14 cellular contexts compared by ENCODE assay signal in genomic region chr2:214543386-214543955, GRCh38.
DNase-seq lines count a peak whose midpoint lies in the region; ATAC-seq, FAIRE-seq and TF ChIP-seq lines count a peak whose summit lies in the region.
"Had no signal": no experiment of that assay in that cellular context is flagged by ENCODE, and none has a peak within 500 bp of the region (broad histone marks: within the 10 kb centered on the region; RNA-seq: fewer than 3 reads in every experiment).

No MANE protein-coding gene starts in this region.

- no peak overlapping the region for H2BK15ac ChIP-seq in mesendoderm (replicated peaks; ENCODE audit: low read depth)

- TF ChIP-seq CTCF in astrocyte (IDR thresholded peaks at IDR 0.05; ENCODE audit: insufficient read depth, low read depth, low read length) = no peak

- no peak overlapping the region for H2BK120ac ChIP-seq in mesendoderm (ENCODE audit: low read depth, low read length)

- H3K27me3 Mint-ChIP-seq in astrocyte (ENCODE audit: low read depth, unreplicated experiment) = no peaks in the 10 kb centered on the region
- peaks cover 3% of the 10 kb centered on the region for H3K27me3 Mint-ChIP-seq in activated CD4-positive, alpha-beta T cell treated with anti-CD3 and anti-CD28 coated beads for 36 hours
- H3K27me3 Mint-ChIP-seq: activated B cell treated with CpG ODN at 0.5 μM for 24 hours; activated T-cell treated with anti-CD3 and anti-CD28 coated beads, Interleukin-2, amount 50 U/mL, for 24 hours had no signal

- no peak overlapping the region for H3K18ac ChIP-seq in mesendoderm (ENCODE audit: low read length)

- FAIRE-seq in astrocyte (lab: Jason Lieb, UNC) = no peak

- no peak overlapping the region for H3K23ac ChIP-seq in mesendoderm (ENCODE audit: low read length)

- CTCF ChIA-PET in activated CD4-positive, alpha-beta T cell treated with anti-CD3 and anti-CD28 coated beads for 36 hours (lab: Charles Lee) = no interaction called here

- no peak overlapping the region for H3K9ac ChIP-seq in astrocyte (ENCODE audit: low read length)
- no peak overlapping the region for H3K9ac ChIP-seq in mesendoderm (ENCODE audit: low read length)

- H3K9me3 ChIP-seq in astrocyte (ENCODE audit: insufficient read depth, low read depth, low read length) = no peaks in the 10 kb centered on the region
- H3K9me3 ChIP-seq: ascending aorta, spleen had no signal

- intact Hi-C loops in activated CD4-positive, alpha-beta T cell treated with anti-CD3 and anti-CD28 coated beads for 36 hours (cut with DNase I, micrococcal nuclease) = no loop called here

- H3K79me1 ChIP-seq in mesendoderm (ENCODE audit: low read length) = no peaks in the 10 kb centered on the region

- no peak overlapping the region for H4K5ac ChIP-seq in mesendoderm (ENCODE audit: low read length)

- POLR2A ChIA-PET in activated CD4-positive, alpha-beta T cell treated with anti-CD3 and anti-CD28 coated beads for 36 hours (lab: Charles Lee) = no interaction called here

- H3K9me3 Mint-ChIP-seq in astrocyte (ENCODE audit: unreplicated experiment) = no peaks in the 10 kb centered on the region
- H3K9me3 Mint-ChIP-seq in activated CD4-positive, alpha-beta T cell treated with anti-CD3 and anti-CD28 coated beads for 36 hours (ENCODE audit: low read depth) = no peaks in the 10 kb centered on the region
- H3K9me3 Mint-ChIP-seq: activated B cell treated with CpG ODN at 0.5 μM for 24 hours; activated T-cell treated with anti-CD3 and anti-CD28 coated beads, Interleukin-2, amount 50 U/mL, for 24 hours; nephron progenitor cell had no signal

- DNase-seq in ELR (ENCODE audit: low read depth) (peak; percentile 86), NCI-H2029 (lab: John Stamatoyannopoulos, UW) (peak; percentile 67), astrocyte (ENCODE audit: low read depth) (peak; percentile 75), mesendoderm (peak; percentile 71)
- DNase-seq in stimulated activated CD4-positive, alpha-beta T cell treated with anti-CD3 and anti-CD28 coated beads, Interleukin-4, amount 100 ng/mL, for 24 hours = no peak
- DNase-seq in activated CD4-positive, alpha-beta T cell treated with anti-CD3 and anti-CD28 coated beads for 36 hours = no peak
- DNase-seq: activated B cell treated with CpG ODN at 0.5 μM for 24 hours; activated T-cell treated with anti-CD3 and anti-CD28 coated beads, Interleukin-2, amount 50 U/mL, for 24 hours; NCI-H1092; nephron progenitor cell; spleen had no signal

- H3K4ac ChIP-seq in mesendoderm (ENCODE audit: low read depth, low read length) = no peak overlapping the region

- no peak overlapping the region for H3K4me3 ChIP-seq in astrocyte (ENCODE audit: insufficient read depth, low read depth, low read length)
- H3K4me3 ChIP-seq in mesendoderm (ENCODE audit: low read length) = no peak overlapping the region
- H3K4me3 ChIP-seq: ascending aorta, spleen had no signal

- no peak overlapping the region for H2AK5ac ChIP-seq in mesendoderm (ENCODE audit: low read length)

- H3K4me1 Mint-ChIP-seq in astrocyte (ENCODE audit: low read depth, unreplicated experiment) = peaks cover 21% of the 10 kb centered on the region
- H3K4me1 Mint-ChIP-seq in activated CD4-positive, alpha-beta T cell treated with anti-CD3 and anti-CD28 coated beads for 36 hours = no peaks in the 10 kb centered on the region
- H3K4me1 Mint-ChIP-seq: activated B cell treated with CpG ODN at 0.5 μM for 24 hours, nephron progenitor cell had no signal

- no peaks in the 10 kb centered on the region for H3K36me3 ChIP-seq in astrocyte (ENCODE audit: insufficient read depth, low read length)
- no peaks in the 10 kb centered on the region for H3K36me3 ChIP-seq in mesendoderm (ENCODE audit: control insufficient read depth, insufficient read depth, low read length)
- H3K36me3 ChIP-seq: ascending aorta, spleen had no signal

- ATAC-seq in activated CD4-positive, alpha-beta T cell treated with anti-CD3 and anti-CD28 coated beads for 36 hours = no peak
- no peak for ATAC-seq in GM21360 (IDR thresholded peaks at IDR 0.05; ENCODE audit: unreplicated experiment)
- no peak for ATAC-seq in HG02642 (IDR thresholded peaks at IDR 0.05; ENCODE audit: poor library complexity, unreplicated experiment)

- H3K4me1 ChIP-seq in astrocyte (ENCODE audit: insufficient read depth, low read length) (peaks cover 17% of the 10 kb centered on the region), mesendoderm (ENCODE audit: control insufficient read depth, low read depth, low read length) (peaks cover 10% of the 10 kb centered on the region)
- H3K4me1 ChIP-seq: ascending aorta, spleen had no signal

- H3K27ac ChIP-seq in astrocyte (ENCODE audit: low read depth, low read length) = peak overlapping the region; percentile 73
- no peak overlapping the region for H3K27ac ChIP-seq in mesendoderm (ENCODE audit: low read depth, low read length)
- H3K27ac ChIP-seq: ascending aorta, spleen had no signal

- H3K79me2 ChIP-seq in astrocyte (ENCODE audit: insufficient read depth, low read length) (no peaks in the 10 kb centered on the region), mesendoderm (ENCODE audit: control insufficient read depth, insufficient read depth, low read length) (no peaks in the 10 kb centered on the region)

- H3K36me3 Mint-ChIP-seq in astrocyte (ENCODE audit: low read depth, unreplicated experiment) = no peaks in the 10 kb centered on the region
- H3K36me3 Mint-ChIP-seq in activated CD4-positive, alpha-beta T cell treated with anti-CD3 and anti-CD28 coated beads for 36 hours (ENCODE audit: low read depth) = no peaks in the 10 kb centered on the region

- H3K27me3 ChIP-seq in astrocyte (ENCODE audit: insufficient read depth, low read length) (no peaks in the 10 kb centered on the region), mesendoderm (ENCODE audit: insufficient read depth, low read length, poor library complexity) (no peaks in the 10 kb centered on the region)
- H3K27me3 ChIP-seq: ascending aorta had no signal

- no peak overlapping the region for H4K8ac ChIP-seq in mesendoderm (ENCODE audit: low read depth, low read length)

- H3K4me2 ChIP-seq in astrocyte (ENCODE audit: low read length) = peak overlapping the region; percentile 44
- no peak overlapping the region for H3K4me2 ChIP-seq in mesendoderm (ENCODE audit: low read length)

- H3K4me3 Mint-ChIP-seq in astrocyte (ENCODE audit: unreplicated experiment) = no peak overlapping the region
- no peak overlapping the region for H3K4me3 Mint-ChIP-seq in activated CD4-positive, alpha-beta T cell treated with anti-CD3 and anti-CD28 coated beads for 36 hours
- H3K4me3 Mint-ChIP-seq: activated B cell treated with CpG ODN at 0.5 μM for 24 hours; activated T-cell treated with anti-CD3 and anti-CD28 coated beads, Interleukin-2, amount 50 U/mL, for 24 hours; nephron progenitor cell had no signal

- no peaks in the 10 kb centered on the region for H4K20me1 ChIP-seq in astrocyte (ENCODE audit: insufficient read depth, low read length)

- no peak overlapping the region for H2BK5ac ChIP-seq in mesendoderm (ENCODE audit: low read length)

- H3K27ac Mint-ChIP-seq in astrocyte (ENCODE audit: unreplicated experiment) = peak overlapping the region; percentile 94
- H3K27ac Mint-ChIP-seq in activated CD4-positive, alpha-beta T cell treated with anti-CD3 and anti-CD28 coated beads for 36 hours = no peak overlapping the region
- H3K27ac Mint-ChIP-seq: activated B cell treated with CpG ODN at 0.5 μM for 24 hours; activated T-cell treated with anti-CD3 and anti-CD28 coated beads, Interleukin-2, amount 50 U/mL, for 24 hours; nephron progenitor cell had no signal

- whole genome bisulfite sequencing in mesendoderm (ENCODE audit: extremely low coverage, insufficient coverage, low lambda C conversion rate) = no CpG with 5 or more reads among the region's 2 CpGs

- no peak overlapping the region for H3K56ac ChIP-seq in mesendoderm (ENCODE audit: low read length)

- H2AFZ ChIP-seq in astrocyte (ENCODE audit: low read depth, low read length) = no peak overlapping the region

Comparison
In these comparisons a context has a peak if more than half of its experiments do, and no peak if none do; other contexts are left out.
1. DNase-seq: peak in ELR (single experiment), NCI-H2029 (single experiment), astrocyte (single experiment) and mesendoderm (single experiment); none in stimulated activated CD4-positive, alpha-beta T cell treated with anti-CD3 and anti-CD28 coated beads, Interleukin-4, amount 100 ng/mL, for 24 hours (single experiment) and activated CD4-positive, alpha-beta T cell treated with anti-CD3 and anti-CD28 coated beads for 36 hours (single experiment).